8 cellular contexts compared by ENCODE assay signal in genomic region chr3:115092220-115092791, GRCh38. TPM values are rescaled to one million over a fixed set of nuclear protein-coding genes. Genes with fewer than 3 reads are reported as not detected.
A peak's percentile ranks its signal among the peaks of the same experiment; 100 is the strongest.
DNase-seq lines count a peak whose midpoint lies in the region; ATAC-seq and TF ChIP-seq lines count a peak whose summit lies in the region.

No MANE protein-coding gene starts in this region.

- H3K4me3 ChIP-seq in OCI-LY7 (ENCODE audit: low read depth, low read length, poor library complexity, severe bottlenecking): no peak overlapping the region
- H3K4me3 ChIP-seq in fibroblast of villous mesenchyme (ENCODE audit: low read depth, low read length): no peak overlapping the region
- H3K4me3 ChIP-seq in osteoblast (ENCODE audit: insufficient read depth, low read length): no peak overlapping the region

- H3K36me3 ChIP-seq in OCI-LY7 (ENCODE audit: insufficient read depth, low read length) (no peaks in the 10 kb centered on the region), osteoblast (ENCODE audit: insufficient read depth, low read length) (no peaks in the 10 kb centered on the region)

- H3K27me3 ChIP-seq in osteoblast (ENCODE audit: insufficient read depth, low read length): no peaks in the 10 kb centered on the region

- peak; percentile 14 for DNase-seq in COLO668 (lab: John Stamatoyannopoulos, UW; ENCODE audit: unreplicated experiment)
- peak; percentile 17 for DNase-seq in HS-27A (ENCODE audit: low read depth)
- peak; percentile 51 for DNase-seq in OCI-LY7 (ENCODE audit: low spot score)
- peak; percentile 25 for DNase-seq in activated effector memory CD4-positive, alpha-beta T cell treated with Interleukin-2 at 50 U/mL for 16 hours
- peak; percentile 56 for DNase-seq in fibroblast of villous mesenchyme (ENCODE audit: low read depth)
- DNase-seq in osteoblast (ENCODE audit: insufficient read length, low spot score, missing footprints): peak; percentile 66
- DNase-seq in ureter (ENCODE audit: low spot score): peak; percentile 59

- no peak overlapping the region for H3K27ac ChIP-seq in OCI-LY7 (ENCODE audit: low read depth, low read length, poor library complexity, severe bottlenecking)
- H3K27ac ChIP-seq in osteoblast (ENCODE audit: low read depth, low read length): no peak overlapping the region

- H3K79me2 ChIP-seq in OCI-LY7 (ENCODE audit: insufficient read depth, low read depth, low read length): no peaks in the 10 kb centered on the region
- H3K79me2 ChIP-seq in osteoblast (ENCODE audit: insufficient read depth, low read length): no peaks in the 10 kb centered on the region

- H3K9me3 ChIP-seq in OCI-LY7 (ENCODE audit: low read length) (no peaks in the 10 kb centered on the region), osteoblast (ENCODE audit: low read depth, low read length) (no peaks in the 10 kb centered on the region)

- H2AFZ ChIP-seq in OCI-LY7 (ENCODE audit: low read length) (no peak overlapping the region), osteoblast (ENCODE audit: low read length) (peak overlapping the region; percentile 20)

- no peaks in the 10 kb centered on the region for H3K9me2 ChIP-seq in OCI-LY7 (ENCODE audit: insufficient read depth, low read length)

- intact Hi-C loops in OCI-LY7 (cut with micrococcal nuclease; ENCODE audit: unreplicated experiment): loop anchor here (2.0 to 10.0 kb wide), 4 partner anchors 76 to 725 kb away; no protein-coding TSS in a partner anchor

- H3K4me2 ChIP-seq in OCI-LY7 (ENCODE audit: low read length): no peak overlapping the region
- no peak overlapping the region for H3K4me2 ChIP-seq in osteoblast (ENCODE audit: insufficient read depth, low read length)

- no peaks in the 10 kb centered on the region for H3K4me1 ChIP-seq in OCI-LY7 (ENCODE audit: insufficient read depth, low read length, poor library complexity, severe bottlenecking)
- H3K4me1 ChIP-seq in osteoblast (ENCODE audit: insufficient read depth, low read length): no peaks in the 10 kb centered on the region

- CTCF ChIA-PET in OCI-LY7 (lab: Charles Lee; ENCODE audit: unreplicated experiment): no interaction called here

- BruUV-seq in OCI-LY7 (replicated peaks; lab: Mats Ljungman, UMichigan): no TSS peak

- POLR2A ChIA-PET in OCI-LY7 (lab: Charles Lee): interaction anchor here (0.6 to 1.3 kb wide), 2 partner anchors 53 to 61 kb away, joined by 3 to 4 read pairs; no protein-coding TSS in a partner anchor

- no peaks in the 10 kb centered on the region for H4K20me1 ChIP-seq in OCI-LY7 (ENCODE audit: insufficient read depth, low read length)
- no peaks in the 10 kb centered on the region for H4K20me1 ChIP-seq in osteoblast (ENCODE audit: insufficient read depth, low read length)

- peak; percentile 74 for ATAC-seq in GM19372 (IDR thresholded peaks at IDR 0.05; ENCODE audit: low read depth, unreplicated experiment)

- TF ChIP-seq CTCF in OCI-LY7 (conservative IDR thresholded peaks at IDR 0.05; ENCODE audit: low read length) (peak; percentile 93), fibroblast of villous mesenchyme (IDR thresholded peaks at IDR 0.05; ENCODE audit: insufficient read depth, low read depth, low read length) (peak; percentile 73), osteoblast (IDR thresholded peaks at IDR 0.05; ENCODE audit: extremely low read depth, low read depth, low read length) (peak; percentile 87)

RNA-seq across cellular contexts. Expression of gene ZBTB20, which starts 54.8 kb away (rescaled TPM):
- total RNA-seq in OCI-LY7 (2014; rRNA removed; shearing (Covaris generic)): 2.7 and 5.5 TPM in 2 replicates
- 11.5 and 11.8 TPM in 2 replicates for total RNA-seq in OCI-LY7 (2022)
- 22.9 and 28.1 TPM in 2 replicates for total RNA-seq in fibroblast of villous mesenchyme
- 32.9 and 35.4 TPM in 2 replicates for total RNA-seq in osteoblast
- total RNA-seq in ureter: 110 TPM

Comparison
In these comparisons a context has a peak if more than half of its experiments do, and no peak if none do; other contexts are left out.
1. DNase-seq: peak in every context shown above with its lines; median percentile 66 in osteoblast; 59 in ureter; 56 in fibroblast of villous mesenchyme; 51 in OCI-LY7; 25 in activated effector memory CD4-positive, alpha-beta T cell treated with Interleukin-2 at 50 U/mL for 16 hours; 17 in HS-27A; 14 in COLO668.